ENCODE assay signal across 1 cellular context in genomic region chr7:154699421-154699820, GRCh38.
A peak's percentile ranks its signal among the peaks of the same experiment; 100 is the strongest.
TF ChIP-seq lines count a peak whose summit lies in the region.

No MANE protein-coding gene starts in this region.

TF ChIP-seq in K562, 482 proteins besides CTCF, POLR2A, EP300 and RAD21 (continued from another document and continues in another):
- TF ChIP-seq PBX2 (CRISPR knock-in tag; IDR thresholded peaks at IDR 0.05; ENCODE audit: low read depth) (no peak), PBX2 (tag; conservative IDR thresholded peaks at IDR 0.05; ENCODE audit: low read depth) (no peak), ATF3 (IDR thresholded peaks at IDR 0.05) (peak; percentile 37), ATF3 (CRISPR knock-in tag; conservative IDR thresholded peaks at IDR 0.05) (no peak), CGGBP1 (CRISPR knock-in tag; IDR thresholded peaks at IDR 0.05) (no peak), MECOM (CRISPR knock-in tag; IDR thresholded peaks at IDR 0.05) (no peak), ZBTB7A (IDR thresholded peaks at IDR 0.05; ENCODE audit: borderline replicate concordance, control insufficient read depth, low read depth, low read length) (no peak; the same call in 1 of the 2 replicates), BRD4 (IDR thresholded peaks at IDR 0.05) (no peak), XRCC5 (IDR thresholded peaks at IDR 0.05; ENCODE audit: low read depth, low read length) (no peak), PHF20 (IDR thresholded peaks at IDR 0.05; ENCODE audit: partially characterized antibody) (no peak), HBP1 (CRISPR knock-in tag; IDR thresholded peaks at IDR 0.05) (no peak), MAZ (CRISPR knock-in tag; conservative IDR thresholded peaks at IDR 0.05 in 1 of 2, IDR thresholded peaks at IDR 0.05 in 1 of 2) (no peak), SMAD4 (CRISPR knock-in tag; conservative IDR thresholded peaks at IDR 0.05) (no peak), FOSL1 (tag; conservative IDR thresholded peaks at IDR 0.05) (peak; percentile 67), CBFA2T3 (IDR thresholded peaks at IDR 0.05) (peak; percentile 40), NCOA2 (IDR thresholded peaks at IDR 0.05; ENCODE audit: partially characterized antibody in 2 of 2) (no peak), RAD51 (IDR thresholded peaks at IDR 0.05; ENCODE audit: borderline replicate concordance, low read depth) (no peak), RREB1 (CRISPR knock-in tag; IDR thresholded peaks at IDR 0.05) (no peak), ZFX (CRISPR knock-in tag; IDR thresholded peaks at IDR 0.05) (no peak), ZNF280B (CRISPR knock-in tag; IDR thresholded peaks at IDR 0.05) (no peak), ZBTB17 (CRISPR knock-in tag; IDR thresholded peaks at IDR 0.05) (no peak), TEAD4 (IDR thresholded peaks at IDR 0.05; ENCODE audit: low read length) (no peak), TEAD4 (CRISPR knock-in tag; IDR thresholded peaks at IDR 0.05; ENCODE audit: borderline replicate concordance) (no peak), SAP30 (IDR thresholded peaks at IDR 0.05; ENCODE audit: borderline replicate concordance, insufficient read depth, low read depth, low read length, poor library complexity, severe bottlenecking) (no peak), ZNF212 (CRISPR knock-in tag; IDR thresholded peaks at IDR 0.05) (no peak), MTA1 (IDR thresholded peaks at IDR 0.05; ENCODE audit: borderline replicate concordance) (no peak), HDAC2 (IDR thresholded peaks at IDR 0.05) (no peak), TCFL5 (CRISPR knock-in tag; conservative IDR thresholded peaks at IDR 0.05) (no peak), ELK3 (CRISPR knock-in tag; IDR thresholded peaks at IDR 0.05) (no peak), JUNB (CRISPR knock-in tag; conservative IDR thresholded peaks at IDR 0.05) (no peak), ZNF263 (CRISPR knock-in tag; IDR thresholded peaks at IDR 0.05; ENCODE audit: borderline replicate concordance) (no peak), FOS (IDR thresholded peaks at IDR 0.05; ENCODE audit: extremely low read depth, insufficient read length) (no peak), FIP1L1 (IDR thresholded peaks at IDR 0.05; ENCODE audit: low read depth, low read length, poor library complexity, severe bottlenecking) (no peak), HEY1 (CRISPR knock-in tag; IDR thresholded peaks at IDR 0.05; ENCODE audit: borderline replicate concordance) (no peak), YY1 (IDR thresholded peaks at IDR 0.05; ENCODE audit: borderline replicate concordance in 1 of 3, control insufficient read depth in 1 of 3, extremely low read depth in 1 of 3, insufficient read depth in 3 of 3, insufficient read length in 1 of 3, insufficient replicate concordance in 2 of 3, low read depth in 1 of 3, low read length in 2 of 3) (no peak), E2F4 (CRISPR knock-in tag; IDR thresholded peaks at IDR 0.05; ENCODE audit: low read depth) (no peak), ESRRB (CRISPR knock-in tag; IDR thresholded peaks at IDR 0.05; ENCODE audit: borderline replicate concordance) (no peak), ARID1B (IDR thresholded peaks at IDR 0.05) (0 out of 2 replicates have a peak, but pooled peaks have one; percentile 18), BHLHE40 (IDR thresholded peaks at IDR 0.05; ENCODE audit: low read length) (no peak), CHD4 (IDR thresholded peaks at IDR 0.05; ENCODE audit: insufficient read depth, insufficient replicate concordance, low read depth, low read length, poor library complexity, severe bottlenecking) (no peak), ELF4 (CRISPR knock-in tag; IDR thresholded peaks at IDR 0.05) (no peak), NBN (IDR thresholded peaks at IDR 0.05; ENCODE audit: low read depth) (no peak), JUND (IDR thresholded peaks at IDR 0.05; ENCODE audit: borderline replicate concordance, low read depth, low read length) (0 out of 2 replicates have a peak, but pooled peaks have one; percentile 15), JUND (tag; IDR thresholded peaks at IDR 0.05; ENCODE audit: borderline replicate concordance, low read depth, low read length) (no peak), JUN (IDR thresholded peaks at IDR 0.05; ENCODE audit: borderline replicate concordance, low read depth, low read length) (peak; percentile 45; the same call in 1 of the 2 replicates), JUN (CRISPR knock-in tag; IDR thresholded peaks at IDR 0.05; ENCODE audit: borderline replicate concordance) (no peak), EZH2 (IDR thresholded peaks at IDR 0.05; ENCODE audit: borderline replicate concordance, low read depth, low read length) (no peak), SFPQ (IDR thresholded peaks at IDR 0.05; ENCODE audit: low read depth, low read length) (no peak), TCF7 (IDR thresholded peaks at IDR 0.05; ENCODE audit: borderline replicate concordance) (no peak)
